11 cellular contexts compared by ENCODE assay signal in the genomic region with DNA sequence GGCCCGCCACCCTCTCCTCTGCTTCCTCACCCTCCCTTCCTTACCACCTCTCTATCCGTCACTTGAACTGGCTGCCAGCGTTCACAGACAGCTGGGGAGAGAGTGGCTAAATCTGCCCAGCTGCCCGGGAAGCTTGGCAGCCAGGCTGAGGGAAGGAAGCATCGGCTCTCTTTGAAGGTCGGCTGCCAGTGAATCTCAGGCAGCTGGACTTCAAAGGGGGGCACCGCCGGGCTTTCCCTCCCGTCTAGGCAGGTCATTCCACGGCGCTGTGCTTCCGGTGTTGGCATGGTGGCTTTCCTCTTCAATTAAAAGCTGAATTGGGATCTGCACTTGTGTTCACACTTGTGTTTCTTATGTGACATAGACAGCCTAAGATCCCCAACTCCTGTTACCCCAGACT.
A peak's percentile ranks its signal among the peaks of the same experiment; 100 is the strongest.
DNase-seq lines count a peak whose midpoint lies in the region; ATAC-seq, FAIRE-seq and TF ChIP-seq lines count a peak whose summit lies in the region.
"Had no signal": no experiment of that assay in that cellular context is flagged by ENCODE, and none has a peak within 500 bp of the region (broad histone marks: within the 10 kb centered on the region; RNA-seq: fewer than 3 reads in every experiment).

No MANE protein-coding gene starts in this region.

- TF ChIP-seq POLR2A in A549 (IDR thresholded peaks at IDR 0.05; ENCODE audit: low read length): no peak

- H3K27ac Mint-ChIP-seq in T-helper 17 cell: no peak overlapping the region
- H3K27ac Mint-ChIP-seq: dendritic cell treated with granulocyte-macrophage colony-stimulating factor and Interleukin-4, amounts not matched to agents 40 ng/mL and 50 ng/mL, for 4 days had no signal

- H3K4me1 ChIP-seq in A549: peaks cover 61% of the 10 kb centered on the region

- H3K4me3 Mint-ChIP-seq in T-helper 17 cell: no peak overlapping the region
- H3K4me3 Mint-ChIP-seq: dendritic cell treated with granulocyte-macrophage colony-stimulating factor and Interleukin-4, amounts not matched to agents 40 ng/mL and 50 ng/mL, for 4 days had no signal

- CTCF ChIA-PET in A549 (lab: Yijun Ruan, JAX): interaction anchor here (0.9 kb wide), 1 partner anchor 171 kb away, joined by 3 read pairs; no protein-coding TSS in a partner anchor

- H3K4me2 ChIP-seq in A549: no peak overlapping the region

- H3K27me3 Mint-ChIP-seq in T-helper 17 cell: no peaks in the 10 kb centered on the region
- H3K27me3 Mint-ChIP-seq: dendritic cell treated with granulocyte-macrophage colony-stimulating factor and Interleukin-4, amounts not matched to agents 40 ng/mL and 50 ng/mL, for 4 days had no signal

- no peaks in the 10 kb centered on the region for H3K36me3 Mint-ChIP-seq in T-helper 17 cell (ENCODE audit: low read depth)

- no peak for TF ChIP-seq EP300 in A549 (IDR thresholded peaks at IDR 0.05)

- DNase-seq in A549 (ENCODE audit: low read depth in 1 of 2, low spot score in 1 of 2) (no peak), NCI-H2196 (lab: John Stamatoyannopoulos, UW; ENCODE audit: unreplicated experiment) (peak; percentile 95), fibroblast of pulmonary artery (ENCODE audit: low read depth) (peak; percentile 22), myocyte (ENCODE audit: low read depth) (peak; percentile 97), T-helper 9 cell (no peak), T-helper 17 cell (no peak), GF-D8 (lab: John Stamatoyannopoulos, UW) (no peak)
- DNase-seq: activated T-cell treated with anti-CD3 and anti-CD28 coated beads, Interleukin-2, amount 50 U/mL, for 48 hours; NCI-H1930 had no signal

- TF ChIP-seq CTCF in A549 (IDR thresholded peaks at IDR 0.05) (no peak), fibroblast of pulmonary artery (IDR thresholded peaks at IDR 0.05; ENCODE audit: low read length, missing control alignments) (no peak)

- H3K9me3 ChIP-seq in A549 (peaks cover 5% of the 10 kb centered on the region), T-helper 17 cell (ENCODE audit: control insufficient read depth, low read length, poor library complexity, severe bottlenecking) (no peaks in the 10 kb centered on the region)

- peak overlapping the region; percentile 23 to 87; a peak in 4 of 6 replicates for H3K27ac ChIP-seq in A549

- POLR2A ChIA-PET in A549 (lab: Yijun Ruan, JAX): no interaction called here

- no peak for TF ChIP-seq RAD21 in A549 (conservative IDR thresholded peaks at IDR 0.05 in 1 of 2, IDR thresholded peaks at IDR 0.05 in 1 of 2)

- H3K4me3 ChIP-seq in A549: no peak overlapping the region
- H3K4me3 ChIP-seq in fibroblast of pulmonary artery (replicated peaks; ENCODE audit: low read depth, low read length): no peak overlapping the region

- 87% methylated on average over 12 of the region's 12 CpGs for WGBS in A549 (ENCODE audit: missing lambda C conversion rate)

- ATAC-seq in A549 (no peak), GM21447 (IDR thresholded peaks at IDR 0.05; ENCODE audit: unreplicated experiment) (no peak), T-helper 17 cell (no peak)

- peaks cover 4% of the 10 kb centered on the region for H3K4me1 Mint-ChIP-seq in T-helper 17 cell

- FAIRE-seq in A549 (lab: Jason Lieb, UNC): no peak

TF ChIP-seq in A549, 52 proteins besides CTCF, POLR2A, EP300 and RAD21:
- TF ChIP-seq NPAS2 (CRISPR knock-in tag; IDR thresholded peaks at IDR 0.05; ENCODE audit: borderline replicate concordance) (no peak), NFE2L2 (conservative IDR thresholded peaks at IDR 0.05; ENCODE audit: low read length) (no peak), MYC (IDR thresholded peaks at IDR 0.05; ENCODE audit: borderline replicate concordance, low read length) (no peak), CEBPB (IDR thresholded peaks at IDR 0.05) (no peak), HES2 (IDR thresholded peaks at IDR 0.05) (no peak), ZSCAN20 (CRISPR knock-in tag; IDR thresholded peaks at IDR 0.05) (no peak), HDAC2 (IDR thresholded peaks at IDR 0.05) (no peak), FOXS1 (CRISPR knock-in tag; IDR thresholded peaks at IDR 0.05) (no peak), USF2 (IDR thresholded peaks at IDR 0.05) (no peak), RNF2 (IDR thresholded peaks at IDR 0.05; ENCODE audit: borderline replicate concordance, low read depth) (no peak), NR3C1 (IDR thresholded peaks at IDR 0.05) (no peak), JUNB (IDR thresholded peaks at IDR 0.05) (no peak), ZFP36 (IDR thresholded peaks at IDR 0.05; ENCODE audit: borderline replicate concordance, partially characterized antibody) (no peak), PHF8 (IDR thresholded peaks at IDR 0.05; ENCODE audit: borderline replicate concordance, low read depth) (no peak), CHD4 (IDR thresholded peaks at IDR 0.05; ENCODE audit: borderline replicate concordance) (no peak)
- TF ChIP-seq, protein P1, sequence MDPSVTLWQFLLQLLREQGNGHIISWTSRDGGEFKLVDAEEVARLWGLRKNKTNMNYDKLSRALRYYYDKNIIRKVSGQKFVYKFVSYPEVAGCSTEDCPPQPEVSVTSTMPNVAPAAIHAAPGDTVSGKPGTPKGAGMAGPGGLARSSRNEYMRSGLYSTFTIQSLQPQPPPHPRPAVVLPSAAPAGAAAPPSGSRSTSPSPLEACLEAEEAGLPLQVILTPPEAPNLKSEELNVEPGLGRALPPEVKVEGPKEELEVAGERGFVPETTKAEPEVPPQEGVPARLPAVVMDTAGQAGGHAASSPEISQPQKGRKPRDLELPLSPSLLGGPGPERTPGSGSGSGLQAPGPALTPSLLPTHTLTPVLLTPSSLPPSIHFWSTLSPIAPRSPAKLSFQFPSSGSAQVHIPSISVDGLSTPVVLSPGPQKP (IDR thresholded peaks at IDR 0.05; ENCODE audit: low read depth, low read length): no peak

Comparison
In these comparisons a context has a peak if more than half of its experiments do, and no peak if none do; other contexts are left out.
1. DNase-seq: peak in NCI-H2196 (single experiment), fibroblast of pulmonary artery (single experiment) and myocyte (single experiment); none in A549 (0 of 2), T-helper 9 cell (single experiment), T-helper 17 cell (0 of 3) and GF-D8 (single experiment).